ENCODE assay signal across 8 cellular contexts in the genomic region with DNA sequence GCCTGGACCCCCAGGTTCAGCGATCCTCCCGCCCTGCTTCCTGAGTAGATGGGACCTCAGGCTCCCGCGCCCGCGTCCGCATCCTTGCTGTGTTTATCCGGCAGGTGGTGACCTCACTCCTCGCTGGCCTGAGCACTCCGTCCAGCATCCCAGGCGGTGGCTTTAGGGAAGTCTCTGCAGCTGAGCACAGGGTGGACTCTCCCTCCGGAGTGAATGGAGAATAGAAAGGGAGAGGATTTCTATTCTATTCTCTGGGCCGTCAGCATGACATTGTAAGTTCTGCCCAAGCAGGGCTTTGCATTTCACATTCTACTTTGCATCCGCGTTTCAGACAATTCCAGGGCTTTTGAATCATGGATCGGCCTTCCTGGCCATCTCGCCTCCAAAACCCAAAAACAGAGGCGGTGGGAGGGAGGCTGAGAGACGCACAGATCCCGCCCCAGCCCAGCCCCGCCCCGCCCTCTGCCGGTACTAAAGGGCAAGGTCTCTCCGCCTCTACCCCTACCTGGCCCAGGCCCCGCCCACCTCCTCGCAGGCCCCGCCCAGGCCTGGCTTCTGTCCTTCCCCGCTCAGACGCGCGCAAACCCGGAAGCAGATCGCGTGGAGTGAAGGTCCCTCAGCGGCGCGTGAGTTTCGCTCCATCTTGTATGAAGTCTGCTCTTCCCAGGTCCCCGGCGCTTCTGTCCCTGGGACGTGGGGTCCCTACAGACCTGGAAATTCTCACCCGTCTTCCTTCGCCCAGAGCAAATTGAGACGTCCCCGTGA. TPM values are rescaled to one million over a fixed set of nuclear protein-coding genes. Genes with fewer than 3 reads are reported as not detected.
DNase-seq lines count a peak whose midpoint lies in the region; ATAC-seq and TF ChIP-seq lines count a peak whose summit lies in the region.

TSS of gene ZNF525 (plus strand) at position 572 of the 765 bp plus-strand sequence. CDS start 6,577 bp downstream, outside the sequence.

- H3K27ac Mint-ChIP-seq in activated T-helper 1 cell treated with anti-CD3 and anti-CD28 coated beads, Interleukin-12 subunit alpha, Interleukin-12 subunit beta, Interleukin-2, Interleukin-4 antibody, amounts not matched to agents 30 ng/mL and 10 ng/mL and 1 ng/mL, durations not matched to agents 14 hours and 24 hours and 36 hours: peak within 1 kb of the TSS; percentile 91
- peak within 1 kb of the TSS; percentile 77 to 89 for H3K27ac Mint-ChIP-seq in natural killer cell treated with Interleukin-12 subunit alpha and Interleukin-12 subunit beta and Interleukin-15 and Interleukin-18, amount 100 ng/mL, for 72 hours

- H3K4me1 ChIP-seq in Peyer's patch: no peaks in the 10 kb centered on the region

- TF ChIP-seq POLR2A in Peyer's patch (IDR thresholded peaks at IDR 0.05): peak; percentile 42 to 49

- peak within 1 kb of the TSS; percentile 93 for H3K4me3 Mint-ChIP-seq in activated T-helper 1 cell treated with anti-CD3 and anti-CD28 coated beads, Interleukin-12 subunit alpha, Interleukin-12 subunit beta, Interleukin-2, Interleukin-4 antibody, amounts not matched to agents 30 ng/mL and 10 ng/mL and 1 ng/mL, durations not matched to agents 14 hours and 24 hours and 36 hours
- H3K4me3 Mint-ChIP-seq in natural killer cell treated with Interleukin-12 subunit alpha and Interleukin-12 subunit beta and Interleukin-15 and Interleukin-18, amount 100 ng/mL, for 72 hours: peak within 1 kb of the TSS; percentile 89

- H3K9me3 ChIP-seq in Peyer's patch: no peaks in the 10 kb centered on the region

- peaks cover 39% of the 10 kb centered on the region for H3K9me3 Mint-ChIP-seq in activated T-helper 1 cell treated with anti-CD3 and anti-CD28 coated beads, Interleukin-12 subunit alpha, Interleukin-12 subunit beta, Interleukin-2, Interleukin-4 antibody, amounts not matched to agents 30 ng/mL and 10 ng/mL and 1 ng/mL, durations not matched to agents 14 hours and 24 hours and 36 hours
- H3K9me3 Mint-ChIP-seq in natural killer cell treated with Interleukin-12 subunit alpha and Interleukin-12 subunit beta and Interleukin-15 and Interleukin-18, amount 100 ng/mL, for 72 hours: no peaks in the 10 kb centered on the region

- TF ChIP-seq CTCF in Peyer's patch (IDR thresholded peaks at IDR 0.05): peak in 3 of 6 experiments; percentile 2 to 51 (median 49)

- intact Hi-C loops in activated T-helper 1 cell treated with anti-CD3 and anti-CD28 coated beads, Interleukin-12 subunit alpha, Interleukin-12 subunit beta, Interleukin-2, Interleukin-4 antibody, amounts not matched to agents 30 ng/mL and 10 ng/mL and 1 ng/mL, durations not matched to agents 14 hours and 24 hours and 36 hours (cut with micrococcal nuclease): loop anchor here (1.0 to 10.0 kb wide), 10 partner anchors 30 to 1337 kb away; partner anchors contain the start of genes ZNF160, ZNF614, ZNF761 and ZNF765

- H3K4me1 Mint-ChIP-seq in activated T-helper 1 cell treated with anti-CD3 and anti-CD28 coated beads, Interleukin-12 subunit alpha, Interleukin-12 subunit beta, Interleukin-2, Interleukin-4 antibody, amounts not matched to agents 30 ng/mL and 10 ng/mL and 1 ng/mL, durations not matched to agents 14 hours and 24 hours and 36 hours (ENCODE audit: low read depth): peaks cover 17% of the 10 kb centered on the region
- H3K4me1 Mint-ChIP-seq in natural killer cell treated with Interleukin-12 subunit alpha and Interleukin-12 subunit beta and Interleukin-15 and Interleukin-18, amount 100 ng/mL, for 72 hours (ENCODE audit: low read depth in 2 of 2): peaks cover 16 to 21% of the 10 kb centered on the region in 2 donors

- peaks cover 16% of the 10 kb centered on the region for H3K36me3 Mint-ChIP-seq in activated T-helper 1 cell treated with anti-CD3 and anti-CD28 coated beads, Interleukin-12 subunit alpha, Interleukin-12 subunit beta, Interleukin-2, Interleukin-4 antibody, amounts not matched to agents 30 ng/mL and 10 ng/mL and 1 ng/mL, durations not matched to agents 14 hours and 24 hours and 36 hours (ENCODE audit: low read depth)
- H3K36me3 Mint-ChIP-seq in natural killer cell treated with Interleukin-12 subunit alpha and Interleukin-12 subunit beta and Interleukin-15 and Interleukin-18, amount 100 ng/mL, for 72 hours: peaks cover 11% of the 10 kb centered on the region

- H3K27me3 Mint-ChIP-seq in activated T-helper 1 cell treated with anti-CD3 and anti-CD28 coated beads, Interleukin-12 subunit alpha, Interleukin-12 subunit beta, Interleukin-2, Interleukin-4 antibody, amounts not matched to agents 30 ng/mL and 10 ng/mL and 1 ng/mL, durations not matched to agents 14 hours and 24 hours and 36 hours (ENCODE audit: insufficient read depth): no peaks in the 10 kb centered on the region
- H3K27me3 Mint-ChIP-seq in natural killer cell treated with Interleukin-12 subunit alpha and Interleukin-12 subunit beta and Interleukin-15 and Interleukin-18, amount 100 ng/mL, for 72 hours: no peaks in the 10 kb centered on the region

- peak; percentile 95 for ATAC-seq in GM21526 (IDR thresholded peaks at IDR 0.05; ENCODE audit: low FRiP score, unreplicated experiment)
- ATAC-seq in natural killer cell treated with Interleukin-12 subunit alpha and Interleukin-12 subunit beta and Interleukin-15 and Interleukin-18, amount 100 ng/mL, for 72 hours: peak; percentile 100

- DNase-seq in DMS114 treated with DMSO at 0.1 percent for 48 hours (lab: John Stamatoyannopoulos, UW; ENCODE audit: unreplicated experiment) (peak; percentile 74), HuH-7.5 (ENCODE audit: low spot score) (peak; percentile 74), Peyer's patch (peak; percentile 96 to 98 (median 98)), fibroblast of peridontal ligament (ENCODE audit: extremely low read depth) (peak; percentile 67)
- peak; percentile 93 for DNase-seq in activated T-helper 1 cell treated with anti-CD3 and anti-CD28 coated beads, Interleukin-12 subunit alpha, Interleukin-12 subunit beta, Interleukin-2, Interleukin-4 antibody, amounts not matched to agents 30 ng/mL and 10 ng/mL and 1 ng/mL, durations not matched to agents 14 hours and 24 hours and 36 hours (ENCODE audit: low spot score)
- DNase-seq in natural killer cell treated with Interleukin-12 subunit alpha and Interleukin-12 subunit beta and Interleukin-15 and Interleukin-18, amount 100 ng/mL, for 72 hours (ENCODE audit: low spot score): peak; percentile 96
- DNase-seq in stimulated activated naive CD4-positive, alpha-beta T cell treated with Interleukin-2 at 50 U/mL for 16 hours (lab: John Stamatoyannopoulos, UW): peak; percentile 95

- peak within 1 kb of the TSS; percentile 57 to 81 (median 76) for H3K4me3 ChIP-seq in Peyer's patch

- peak within 1 kb of the TSS; percentile 65 to 82 (median 70) for H3K27ac ChIP-seq in Peyer's patch

- no peaks in the 10 kb centered on the region for H3K27me3 ChIP-seq in Peyer's patch

- H3K36me3 ChIP-seq in Peyer's patch: no peaks in the 10 kb centered on the region

RNA-seq across cellular contexts. Expression of gene ZNF525, which starts in this region (rescaled TPM):
- total RNA-seq in Peyer's patch: 10 to 100 TPM in 2 of 4 donors, 1 to 10 TPM in 2; 6.0 to 13.2 (median 10.3) TPM
- 16.5 and 19.0 TPM in 2 replicates for total RNA-seq in activated T-helper 1 cell treated with anti-CD3 and anti-CD28 coated beads, Interleukin-12 subunit alpha, Interleukin-12 subunit beta, Interleukin-2, Interleukin-4 antibody, amounts not matched to agents 30 ng/mL and 10 ng/mL and 1 ng/mL, durations not matched to agents 14 hours and 24 hours and 36 hours
- 10 to 100 TPM; 12.3 to 18.6 TPM for total RNA-seq in natural killer cell treated with Interleukin-12 subunit alpha and Interleukin-12 subunit beta and Interleukin-15 and Interleukin-18, amount 100 ng/mL, for 72 hours

Comparison
In these comparisons a context has a peak if more than half of its experiments do, and no peak if none do; other contexts are left out.
1. Peak in every context shown above with its lines: DNase-seq, ATAC-seq, H3K4me3 ChIP-seq and H3K27ac ChIP-seq.